29 cellular contexts compared by ENCODE assay signal in genomic region chr14:71730471-71730870, GRCh38.
DNase-seq lines count a peak whose midpoint lies in the region; ATAC-seq and TF ChIP-seq lines count a peak whose summit lies in the region.
"Had no signal": no experiment of that assay in that cellular context is flagged by ENCODE, and none has a peak within 500 bp of the region (broad histone marks: within the 10 kb centered on the region; RNA-seq: fewer than 3 reads in every experiment).

No MANE protein-coding gene starts in this region.

- H3K36me3 Mint-ChIP-seq in activated T-helper 2 cell treated with anti-CD3 and anti-CD28 coated beads, Interferon-gamma antibody, Interleukin-2, Interleukin-4, amounts not matched to agents 10 μg/mL and 5 μg/mL and 100 μg/mL, durations not matched to agents 14 hours and 24 hours and 36 hours (ENCODE audit: low read depth), result peaks cover 82% of the 10 kb centered on the region

- H3K4me3 Mint-ChIP-seq in activated T-helper 2 cell treated with anti-CD3 and anti-CD28 coated beads, Interferon-gamma antibody, Interleukin-2, Interleukin-4, amounts not matched to agents 10 μg/mL and 5 μg/mL and 100 μg/mL, durations not matched to agents 14 hours and 24 hours and 36 hours (ENCODE audit: low read depth), result no peak overlapping the region
- H3K4me3 Mint-ChIP-seq: activated naive CD4-positive, alpha-beta T cell treated with anti-CD3 and anti-CD28 coated beads for 36 hours; activated T-cell treated with anti-CD3 and anti-CD28 coated beads, Interleukin-2, amount 50 U/mL, for 4 hours had no signal

- in situ Hi-C loops in brain microvascular endothelial cell (cut with HindIII; ENCODE audit: low pct_ligation_motif_present, low sequenced_read_pairs), result loop anchor here (25.0 kb wide), 1 partner anchor 593 kb away; no protein-coding TSS in a partner anchor

- intact Hi-C loops in activated T-helper 2 cell treated with anti-CD3 and anti-CD28 coated beads, Interferon-gamma antibody, Interleukin-2, Interleukin-4, amounts not matched to agents 10 μg/mL and 5 μg/mL and 100 μg/mL, durations not matched to agents 14 hours and 24 hours and 36 hours (cut with micrococcal nuclease), result no loop called here

- peaks cover 48% of the 10 kb centered on the region for H3K36me3 ChIP-seq in brain microvascular endothelial cell (replicated peaks)

- H3K27me3 ChIP-seq in brain microvascular endothelial cell (replicated peaks), result no peaks in the 10 kb centered on the region
- H3K27me3 ChIP-seq: ascending aorta; BLaER1 treated with 17β-estradiol and CSF1 and Interleukin-3, amounts not matched to agents 10 nM and 100 nM; left lung; transverse colon had no signal

- DNase-seq in Daoy (ENCODE audit: low read depth) (peak; percentile 30), HT1080 (ENCODE audit: low read depth) (peak; percentile 45), brain microvascular endothelial cell (peak; percentile 34), renal cortical epithelial cell (ENCODE audit: low read depth) (peak; percentile 13)
- no peak for DNase-seq in stimulated activated CD4-positive, alpha-beta T cell treated with anti-CD3 and anti-CD28 coated beads, Interleukin-12 subunit alpha, Interleukin-12 subunit beta, amount 100 ng/mL, for 4 hours
- no peak for DNase-seq in activated T-helper 2 cell treated with anti-CD3 and anti-CD28 coated beads, Interferon-gamma antibody, Interleukin-2, Interleukin-4, amounts not matched to agents 10 μg/mL and 5 μg/mL and 100 μg/mL, durations not matched to agents 14 hours and 24 hours and 36 hours (ENCODE audit: low spot score)
- DNase-seq: activated CD4-positive, alpha-beta T cell treated with anti-CD3 and anti-CD28 coated beads for 48 hours; activated naive CD4-positive, alpha-beta T cell treated with anti-CD3 and anti-CD28 coated beads for 36 hours; activated T-cell treated with anti-CD3 and anti-CD28 coated beads, Interleukin-2, amount 50 U/mL, for 4 hours; DMS53; Kasumi-1; left lung; mesenchymal stem cell; NCI-H1092 treated with DMSO at 0.1 percent for 48 hours; NCI-H187; NCI-H2171 treated with DMSO at 0.1 percent for 48 hours; NCI-H524 treated with DMSO at 0.1 percent for 48 hours; NK-92 treated with Interleukin-12 subunit alpha and Interleukin-12 subunit beta, amount 100 ng/mL, for 24 hours; PC-9; Right ventricle myocardium superior; stimulated activated CD4-positive, alpha-beta T cell treated with anti-CD3 and anti-CD28 coated beads, Interleukin-2, amount 100 ng/mL, for 24 hours; transverse colon had no signal

- peaks cover 11% of the 10 kb centered on the region for H3K4me1 Mint-ChIP-seq in activated T-helper 2 cell treated with anti-CD3 and anti-CD28 coated beads, Interferon-gamma antibody, Interleukin-2, Interleukin-4, amounts not matched to agents 10 μg/mL and 5 μg/mL and 100 μg/mL, durations not matched to agents 14 hours and 24 hours and 36 hours (ENCODE audit: low read depth)

- H3K27ac ChIP-seq in brain microvascular endothelial cell, result no peak overlapping the region
- H3K27ac ChIP-seq: ascending aorta; BLaER1 treated with 17β-estradiol and CSF1 and Interleukin-3, amounts not matched to agents 10 nM and 100 nM; HL-60; left lung; PC-9; transverse colon; VCaP had no signal

- no peak overlapping the region for H3K27ac Mint-ChIP-seq in activated T-helper 2 cell treated with anti-CD3 and anti-CD28 coated beads, Interferon-gamma antibody, Interleukin-2, Interleukin-4, amounts not matched to agents 10 μg/mL and 5 μg/mL and 100 μg/mL, durations not matched to agents 14 hours and 24 hours and 36 hours
- H3K27ac Mint-ChIP-seq: activated naive CD4-positive, alpha-beta T cell treated with anti-CD3 and anti-CD28 coated beads for 36 hours had no signal

- no peak overlapping the region for H3K4me3 ChIP-seq in brain microvascular endothelial cell (ENCODE audit: low read depth, low read length)
- H3K4me3 ChIP-seq: ascending aorta; BLaER1 treated with 17β-estradiol and CSF1 and Interleukin-3, amounts not matched to agents 10 nM and 100 nM; left lung; PC-9; transverse colon had no signal

- no peak for TF ChIP-seq CTCF in brain microvascular endothelial cell (IDR thresholded peaks at IDR 0.05; ENCODE audit: low read depth, low read length, missing control alignments)

- no peaks in the 10 kb centered on the region for H3K9me3 Mint-ChIP-seq in activated T-helper 2 cell treated with anti-CD3 and anti-CD28 coated beads, Interferon-gamma antibody, Interleukin-2, Interleukin-4, amounts not matched to agents 10 μg/mL and 5 μg/mL and 100 μg/mL, durations not matched to agents 14 hours and 24 hours and 36 hours
- H3K9me3 Mint-ChIP-seq: activated naive CD4-positive, alpha-beta T cell treated with anti-CD3 and anti-CD28 coated beads for 36 hours; activated T-cell treated with anti-CD3 and anti-CD28 coated beads, Interleukin-2, amount 50 U/mL, for 4 hours had no signal

- ATAC-seq in HG03565 (IDR thresholded peaks at IDR 0.05; ENCODE audit: unreplicated experiment), result no peak
- ATAC-seq: activated T-cell treated with anti-CD3 and anti-CD28 coated beads, Interleukin-2, amount 50 U/mL, for 4 hours; HCT116; HepG2; left lung had no signal

- H3K27me3 Mint-ChIP-seq in activated T-helper 2 cell treated with anti-CD3 and anti-CD28 coated beads, Interferon-gamma antibody, Interleukin-2, Interleukin-4, amounts not matched to agents 10 μg/mL and 5 μg/mL and 100 μg/mL, durations not matched to agents 14 hours and 24 hours and 36 hours (ENCODE audit: low read depth), result no peaks in the 10 kb centered on the region

Comparison
In these comparisons a context has a peak if more than half of its experiments do, and no peak if none do; other contexts are left out.
1. DNase-seq: peak in Daoy (single experiment), HT1080 (single experiment), brain microvascular endothelial cell (single experiment) and renal cortical epithelial cell (single experiment); none in stimulated activated CD4-positive, alpha-beta T cell treated with anti-CD3 and anti-CD28 coated beads, Interleukin-12 subunit alpha, Interleukin-12 subunit beta, amount 100 ng/mL, for 4 hours (single experiment) and activated T-helper 2 cell treated with anti-CD3 and anti-CD28 coated beads, Interferon-gamma antibody, Interleukin-2, Interleukin-4, amounts not matched to agents 10 μg/mL and 5 μg/mL and 100 μg/mL, durations not matched to agents 14 hours and 24 hours and 36 hours (single experiment).